21 cellular contexts compared by ENCODE assay signal in the genomic region with DNA sequence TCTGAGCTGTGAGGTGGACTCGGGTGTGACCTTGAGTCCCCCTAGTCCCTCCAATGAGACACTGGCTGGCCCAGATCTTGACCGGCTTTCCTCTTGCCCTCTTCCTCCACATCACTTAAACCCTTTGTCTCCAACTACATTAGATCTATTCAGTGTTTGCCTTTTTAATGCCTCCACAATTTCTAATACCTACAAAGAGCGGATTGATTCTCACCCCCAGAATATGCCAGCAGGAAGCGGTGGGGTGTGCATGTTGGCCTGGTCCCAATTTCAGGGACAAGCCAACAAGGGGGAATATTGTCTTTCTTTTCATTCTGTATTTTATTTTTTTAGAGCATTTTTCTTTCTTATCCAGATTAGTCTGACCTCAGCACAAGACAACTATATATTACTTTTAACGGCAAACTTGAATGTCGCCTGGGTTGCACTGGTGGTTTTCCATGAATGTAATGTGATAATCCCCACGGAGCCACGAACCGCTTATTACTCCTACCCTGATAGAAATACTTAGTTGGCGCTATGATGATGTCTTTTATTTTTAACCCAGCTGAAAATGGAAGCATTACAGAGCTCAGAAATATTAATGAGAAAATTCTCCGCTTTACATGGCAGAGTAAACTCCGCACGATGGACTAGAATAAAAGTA.
DNase-seq lines count a peak whose midpoint lies in the region; ATAC-seq and TF ChIP-seq lines count a peak whose summit lies in the region.
"Had no signal": no experiment of that assay in that cellular context is flagged by ENCODE, and none has a peak within 500 bp of the region (broad histone marks: within the 10 kb centered on the region; RNA-seq: fewer than 3 reads in every experiment).

No MANE protein-coding gene starts in this region.

- H3K4me1 ChIP-seq in ascending aorta (peaks cover 0 to 5% of the 10 kb centered on the region in 2 donors), stomach smooth muscle (ENCODE audit: control insufficient read depth, insufficient read depth, low read length) (peaks cover 2% of the 10 kb centered on the region)
- H3K4me1 ChIP-seq in CD4-positive, alpha-beta memory T cell (ENCODE audit: insufficient read depth, low read length): no peaks in the 10 kb centered on the region
- no peaks in the 10 kb centered on the region for H3K4me1 ChIP-seq in CD8-positive, alpha-beta T cell (ENCODE audit: insufficient read depth, low read length)
- H3K4me1 ChIP-seq: spleen had no signal

- H3K27ac Mint-ChIP-seq in nephron: peak overlapping the region; percentile 78 to 91 (median 84)
- H3K27ac Mint-ChIP-seq in CD4-positive, alpha-beta memory T cell: no peak overlapping the region
- H3K27ac Mint-ChIP-seq in CD8-positive, alpha-beta T cell: no peak overlapping the region
- H3K27ac Mint-ChIP-seq: activated CD4-positive, alpha-beta memory T cell treated with anti-CD3 and anti-CD28 coated beads for 36 hours; dendritic cell treated with granulocyte-macrophage colony-stimulating factor and Interleukin-4, amounts not matched to agents 40 ng/mL and 50 ng/mL, for 4 days had no signal

- H3K4me1 Mint-ChIP-seq in nephron: peaks cover 34% of the 10 kb centered on the region
- no peaks in the 10 kb centered on the region for H3K4me1 Mint-ChIP-seq in CD4-positive, alpha-beta memory T cell
- no peaks in the 10 kb centered on the region for H3K4me1 Mint-ChIP-seq in CD8-positive, alpha-beta T cell (ENCODE audit: low read depth)

- no peak for ATAC-seq in GM19395 (IDR thresholded peaks at IDR 0.05; ENCODE audit: unreplicated experiment)
- no peak for ATAC-seq in CD8-positive, alpha-beta T cell
- ATAC-seq: K562, left cardiac atrium had no signal

- TF ChIP-seq CTCF in ascending aorta (IDR thresholded peaks at IDR 0.05) (no peak), nephron (IDR thresholded peaks at IDR 0.05; ENCODE audit: unreplicated experiment in 3 of 3) (no peak)
- no peak for TF ChIP-seq CTCF in CD8-positive, alpha-beta T cell (IDR thresholded peaks at IDR 0.05)

- H3K27ac ChIP-seq in ascending aorta (peak overlapping the region; percentile 7 to 41), stomach smooth muscle (ENCODE audit: low read length) (no peak overlapping the region)
- no peak overlapping the region for H3K27ac ChIP-seq in CD4-positive, alpha-beta memory T cell (ENCODE audit: low read depth, low read length)
- H3K27ac ChIP-seq in CD8-positive, alpha-beta T cell (ENCODE audit: low read depth, low read length): no peak overlapping the region
- H3K27ac ChIP-seq: cardiac muscle cell, spleen had no signal

- H3K27me3 Mint-ChIP-seq in nephron (ENCODE audit: low read depth): no peaks in the 10 kb centered on the region
- peaks cover 0 to 1% of the 10 kb centered on the region in 2 donors for H3K27me3 Mint-ChIP-seq in CD4-positive, alpha-beta memory T cell
- no peaks in the 10 kb centered on the region for H3K27me3 Mint-ChIP-seq in CD8-positive, alpha-beta T cell (ENCODE audit: low read depth)
- H3K27me3 Mint-ChIP-seq: activated CD4-positive, alpha-beta memory T cell treated with anti-CD3 and anti-CD28 coated beads for 36 hours; dendritic cell treated with granulocyte-macrophage colony-stimulating factor and Interleukin-4, amounts not matched to agents 40 ng/mL and 50 ng/mL, for 4 days had no signal

- peak overlapping the region in 2 of 3 experiments; percentile 15 to 60 for H3K4me3 Mint-ChIP-seq in nephron
- no peak overlapping the region for H3K4me3 Mint-ChIP-seq in CD4-positive, alpha-beta memory T cell
- no peak overlapping the region for H3K4me3 Mint-ChIP-seq in CD8-positive, alpha-beta T cell
- H3K4me3 Mint-ChIP-seq: activated CD4-positive, alpha-beta memory T cell treated with anti-CD3 and anti-CD28 coated beads for 36 hours; dendritic cell treated with granulocyte-macrophage colony-stimulating factor and Interleukin-4, amounts not matched to agents 40 ng/mL and 50 ng/mL, for 4 days had no signal

- intact Hi-C loops in ascending aorta (cut with DNase I): no loop called here
- intact Hi-C loops in CD4-positive, alpha-beta memory T cell (cut with micrococcal nuclease): no loop called here
- intact Hi-C loops in CD8-positive, alpha-beta T cell (cut with DNase I, micrococcal nuclease): no loop called here

- no peak overlapping the region for H3K9ac ChIP-seq in stomach smooth muscle (ENCODE audit: low read length in 2 of 2)

- H3K27me3 ChIP-seq in ascending aorta (no peaks in the 10 kb centered on the region), stomach smooth muscle (ENCODE audit: control insufficient read depth in 1 of 2, insufficient read depth in 2 of 2, low read length in 2 of 2) (no peaks in the 10 kb centered on the region)
- no peaks in the 10 kb centered on the region for H3K27me3 ChIP-seq in CD4-positive, alpha-beta memory T cell (ENCODE audit: insufficient read depth, low read length)
- no peaks in the 10 kb centered on the region for H3K27me3 ChIP-seq in CD8-positive, alpha-beta T cell (ENCODE audit: insufficient read depth, low read length)
- H3K27me3 ChIP-seq: cardiac muscle cell, heart right ventricle, spleen, stomach had no signal

- H3K9me3 ChIP-seq in ascending aorta: no peaks in the 10 kb centered on the region
- no peaks in the 10 kb centered on the region for H3K9me3 ChIP-seq in stomach smooth muscle (ENCODE audit: control insufficient read depth in 2 of 2, low read length in 2 of 2)
- no peaks in the 10 kb centered on the region for H3K9me3 ChIP-seq in CD4-positive, alpha-beta memory T cell (ENCODE audit: control insufficient read depth in 1 of 2, low read length in 2 of 2)
- no peaks in the 10 kb centered on the region for H3K9me3 ChIP-seq in CD8-positive, alpha-beta T cell (ENCODE audit: low read length)
- H3K9me3 ChIP-seq: heart right ventricle, spleen, stomach had no signal

- DNase-seq in LHCN-M2 (ENCODE audit: low read depth) (peak; percentile 45), ascending aorta (ENCODE audit: low spot score in 2 of 2) (no peak)
- DNase-seq in CD4-positive, alpha-beta memory T cell: no peak
- no peak for DNase-seq in CD8-positive, alpha-beta T cell
- DNase-seq: activated CD4-positive, alpha-beta memory T cell treated with anti-CD3 and anti-CD28 coated beads for 36 hours; activated gamma-delta T cell; H7; heart right ventricle; left cardiac atrium; NCI-H1436 treated with DMSO at 0.1 percent for 48 hours; NCI-H2171 treated with DMSO at 0.1 percent for 48 hours; NCI-H526; RPMI8226; spleen; stomach had no signal

- POLR2A ChIA-PET in CD4-positive, alpha-beta memory T cell (lab: Charles Lee; ENCODE audit: partially characterized antibody): no interaction called here
- POLR2A ChIA-PET in CD8-positive, alpha-beta T cell (lab: Charles Lee): no interaction called here

- no peaks in the 10 kb centered on the region for H3K9me3 Mint-ChIP-seq in nephron
- H3K9me3 Mint-ChIP-seq in CD4-positive, alpha-beta memory T cell: peaks cover 0 to 6% (median 0%) of the 10 kb centered on the region in 8 donors
- H3K9me3 Mint-ChIP-seq in CD8-positive, alpha-beta T cell: peaks cover 2% of the 10 kb centered on the region
- H3K9me3 Mint-ChIP-seq: activated CD4-positive, alpha-beta memory T cell treated with anti-CD3 and anti-CD28 coated beads for 36 hours; dendritic cell treated with granulocyte-macrophage colony-stimulating factor and Interleukin-4, amounts not matched to agents 40 ng/mL and 50 ng/mL, for 4 days had no signal

- H3K36me3 Mint-ChIP-seq in nephron (ENCODE audit: low read depth): no peaks in the 10 kb centered on the region
- no peaks in the 10 kb centered on the region for H3K36me3 Mint-ChIP-seq in CD4-positive, alpha-beta memory T cell
- H3K36me3 Mint-ChIP-seq in CD8-positive, alpha-beta T cell: no peaks in the 10 kb centered on the region
- H3K36me3 Mint-ChIP-seq: activated CD4-positive, alpha-beta memory T cell treated with anti-CD3 and anti-CD28 coated beads for 36 hours had no signal

- H3K4me3 ChIP-seq in ascending aorta (no peak overlapping the region), stomach smooth muscle (ENCODE audit: low read length in 2 of 2) (peak overlapping the region; percentile 13 to 44)
- no peak overlapping the region for H3K4me3 ChIP-seq in CD4-positive, alpha-beta memory T cell (ENCODE audit: low read length in 2 of 2)
- H3K4me3 ChIP-seq in CD8-positive, alpha-beta T cell (ENCODE audit: low read depth, low read length): no peak overlapping the region
- H3K4me3 ChIP-seq: cardiac muscle cell, heart right ventricle, K562, spleen, stomach had no signal

- CTCF ChIA-PET in CD4-positive, alpha-beta memory T cell (lab: Charles Lee; ENCODE audit: partially characterized antibody): interaction anchor here (0.5 kb wide), 1 partner anchor 117 kb away, joined by 3 read pairs; no protein-coding TSS in a partner anchor
- CTCF ChIA-PET in CD8-positive, alpha-beta T cell (lab: Charles Lee): no interaction called here

- H3K36me3 ChIP-seq in ascending aorta: no peaks in the 10 kb centered on the region
- H3K36me3 ChIP-seq in stomach smooth muscle (ENCODE audit: control insufficient read depth in 2 of 2, insufficient read depth in 2 of 2, low read length in 2 of 2): no peaks in the 10 kb centered on the region
- H3K36me3 ChIP-seq in CD4-positive, alpha-beta memory T cell (ENCODE audit: insufficient read depth, low read length): no peaks in the 10 kb centered on the region
- no peaks in the 10 kb centered on the region for H3K36me3 ChIP-seq in CD8-positive, alpha-beta T cell (ENCODE audit: insufficient read depth, low read length)
- H3K36me3 ChIP-seq: cardiac muscle cell, heart right ventricle, spleen, stomach had no signal

Comparison
In these comparisons a context has a peak if more than half of its experiments do, and no peak if none do; other contexts are left out.
1. H3K27ac ChIP-seq: peak in ascending aorta (2 of 2); none in stomach smooth muscle (single experiment), CD4-positive, alpha-beta memory T cell (single experiment) and CD8-positive, alpha-beta T cell (single experiment).
2. H3K4me3 ChIP-seq: peak in stomach smooth muscle (2 of 2); none in ascending aorta (0 of 2), CD4-positive, alpha-beta memory T cell (0 of 2) and CD8-positive, alpha-beta T cell (single experiment).
3. H3K27ac Mint-ChIP-seq: peak in nephron (3 of 3); none in CD4-positive, alpha-beta memory T cell (0 of 7) and CD8-positive, alpha-beta T cell (single experiment).
4. H3K4me3 Mint-ChIP-seq: peak in nephron (2 of 3); none in CD4-positive, alpha-beta memory T cell (0 of 8) and CD8-positive, alpha-beta T cell (single experiment).